In the genomic region with DNA sequence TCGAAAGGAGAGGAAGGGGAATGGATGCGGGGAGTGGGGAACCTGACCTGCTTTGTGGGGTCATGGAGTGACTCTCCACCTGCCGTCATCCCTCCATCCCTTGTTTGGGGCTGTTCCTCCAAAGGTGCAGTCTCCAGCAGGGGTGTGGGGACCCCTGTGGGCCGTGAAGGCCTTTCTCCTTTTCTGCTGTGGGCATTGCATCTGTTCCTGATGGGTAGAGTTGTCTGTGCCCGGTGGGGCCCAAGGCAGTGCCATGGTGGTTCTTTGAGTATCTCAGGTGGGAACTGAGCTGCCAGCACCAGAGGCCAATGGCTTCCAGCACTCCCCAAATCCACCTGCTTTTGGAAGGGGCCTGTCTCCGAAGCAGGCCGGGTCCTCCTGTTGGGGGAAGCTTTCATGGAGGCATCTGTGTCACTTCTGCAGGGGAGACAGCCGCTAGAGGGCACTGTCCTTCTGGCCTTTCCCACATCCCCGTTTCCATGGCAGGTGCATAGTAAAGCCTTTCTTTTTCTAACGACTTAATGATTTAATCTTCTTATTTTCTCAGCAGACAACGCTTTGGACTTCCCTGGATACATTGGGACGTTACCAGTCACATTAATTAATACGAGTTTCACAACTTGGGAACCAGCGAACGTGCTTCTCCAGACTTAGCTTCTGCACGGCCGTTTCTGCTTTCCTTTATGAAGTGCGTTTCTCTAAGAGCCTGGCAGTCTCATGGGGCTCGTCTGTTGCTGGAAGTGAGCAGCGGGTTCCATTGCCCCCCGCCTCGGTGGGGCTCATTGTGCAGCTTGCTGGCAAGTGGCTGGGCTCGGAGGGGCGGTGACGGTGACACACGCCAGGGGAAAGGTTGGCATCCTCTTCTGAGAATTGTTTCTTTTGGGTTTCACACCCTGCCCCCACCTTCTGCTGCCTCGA, we compare ENCODE assay signal across 8 cellular contexts. TPM values are rescaled to one million over a fixed set of nuclear protein-coding genes. Genes with fewer than 3 reads are reported as not detected.
A peak's percentile ranks its signal among the peaks of the same experiment; 100 is the strongest.
DNase-seq lines count a peak whose midpoint lies in the region; ATAC-seq and TF ChIP-seq lines count a peak whose summit lies in the region.

No MANE protein-coding gene starts in this region.

- no peaks in the 10 kb centered on the region for H3K9me2 ChIP-seq in MM.1S (replicated peaks; ENCODE audit: insufficient read depth, low read length)

- TF ChIP-seq CTCF in DND-41 (IDR thresholded peaks at IDR 0.05; ENCODE audit: borderline replicate concordance, extremely low read depth, low read length, poor library complexity, severe bottlenecking) (peak; percentile 92), MM.1S (IDR thresholded peaks at IDR 0.05; ENCODE audit: low read length) (peak; percentile 89), cardiac muscle cell (IDR thresholded peaks at IDR 0.05; ENCODE audit: low read depth, low read length) (peak; percentile 93), upper lobe of right lung (IDR thresholded peaks at IDR 0.05) (peak; percentile 88)

- no peaks in the 10 kb centered on the region for H3K79me2 ChIP-seq in DND-41 (ENCODE audit: insufficient read depth, low read length)
- H3K79me2 ChIP-seq in MM.1S (ENCODE audit: low read length): no peaks in the 10 kb centered on the region

- peaks cover 2% of the 10 kb centered on the region for H3K36me3 Mint-ChIP-seq in activated naive CD8-positive, alpha-beta T cell treated with anti-CD3 and anti-CD28 coated beads, Interleukin-2, amount 10 ng/mL, durations not matched to agents 7 days and 5 days

- DNase-seq in DND-41 (peak; percentile 76), MM.1S (peak; percentile 53), SKM-1 treated with dmso at 0.1 percent for 144 hours (lab: John Stamatoyannopoulos, UW; ENCODE audit: unreplicated experiment) (peak; percentile 33), cardiac muscle cell (ENCODE audit: low read depth in 1 of 2, low spot score in 1 of 2) (peak; percentile 79 to 83), posterior cingulate gyrus (peak; percentile 64 to 95 (median 80)), upper lobe of right lung (peak; percentile 80)
- DNase-seq in activated naive CD8-positive, alpha-beta T cell treated with anti-CD3 and anti-CD28 coated beads, Interleukin-2, amount 10 ng/mL, durations not matched to agents 7 days and 5 days: peak; percentile 69

- no peak overlapping the region for H3K9ac ChIP-seq in DND-41 (ENCODE audit: low read depth, low read length)
- H3K9ac ChIP-seq in MM.1S (ENCODE audit: low read length): no peak overlapping the region

- ATAC-seq in DND-41 (ENCODE audit: insufficient read depth, low read depth) (peak; percentile 87), upper lobe of right lung (peak; percentile 75), HG03175 (IDR thresholded peaks at IDR 0.05; ENCODE audit: unreplicated experiment) (no peak)
- peak; percentile 67 for ATAC-seq in activated naive CD8-positive, alpha-beta T cell treated with anti-CD3 and anti-CD28 coated beads, Interleukin-2, amount 10 ng/mL, durations not matched to agents 7 days and 5 days (ENCODE audit: low read depth)

- H3K4me1 ChIP-seq in DND-41 (ENCODE audit: insufficient read depth, low read length) (no peaks in the 10 kb centered on the region), MM.1S (ENCODE audit: low read length) (no peaks in the 10 kb centered on the region), cardiac muscle cell (ENCODE audit: low read depth) (peaks cover 3% of the 10 kb centered on the region), upper lobe of right lung (peaks cover 8% of the 10 kb centered on the region)

- H3K4me3 ChIP-seq in DND-41 (ENCODE audit: low read depth in 1 of 2, low read length in 2 of 2) (no peak overlapping the region), MM.1S (ENCODE audit: low read length) (no peak overlapping the region), cardiac muscle cell (no peak overlapping the region), upper lobe of right lung (no peak overlapping the region)

- no peaks in the 10 kb centered on the region for H3K36me3 ChIP-seq in DND-41 (ENCODE audit: insufficient read depth, low read length)
- H3K36me3 ChIP-seq in MM.1S (replicated peaks; ENCODE audit: insufficient read depth, low read length): no peaks in the 10 kb centered on the region
- no peaks in the 10 kb centered on the region for H3K36me3 ChIP-seq in cardiac muscle cell
- H3K36me3 ChIP-seq in upper lobe of right lung: no peaks in the 10 kb centered on the region

- H3K4me3 Mint-ChIP-seq in activated naive CD8-positive, alpha-beta T cell treated with anti-CD3 and anti-CD28 coated beads, Interleukin-2, amount 10 ng/mL, durations not matched to agents 7 days and 5 days: no peak overlapping the region

- peak overlapping the region; percentile 32 for H3K4me2 ChIP-seq in DND-41 (ENCODE audit: insufficient read depth, low read length)
- H3K4me2 ChIP-seq in MM.1S (ENCODE audit: low read depth, low read length): no peak overlapping the region

- no peaks in the 10 kb centered on the region for H3K9me3 Mint-ChIP-seq in activated naive CD8-positive, alpha-beta T cell treated with anti-CD3 and anti-CD28 coated beads, Interleukin-2, amount 10 ng/mL, durations not matched to agents 7 days and 5 days

- H3K9me3 ChIP-seq in DND-41 (ENCODE audit: insufficient read depth, low read length, severe bottlenecking) (no peaks in the 10 kb centered on the region), MM.1S (replicated peaks; ENCODE audit: insufficient read depth, low read length) (no peaks in the 10 kb centered on the region), cardiac muscle cell (ENCODE audit: low read depth) (no peaks in the 10 kb centered on the region), upper lobe of right lung (no peaks in the 10 kb centered on the region)

- H4K20me1 ChIP-seq in DND-41 (ENCODE audit: insufficient read depth, low read length) (no peaks in the 10 kb centered on the region), MM.1S (ENCODE audit: insufficient read depth, low read length) (no peaks in the 10 kb centered on the region; the same call in 1 of the 2 replicates)

- no peak overlapping the region for H3K27ac Mint-ChIP-seq in activated naive CD8-positive, alpha-beta T cell treated with anti-CD3 and anti-CD28 coated beads, Interleukin-2, amount 10 ng/mL, durations not matched to agents 7 days and 5 days

- no peaks in the 10 kb centered on the region for H3K4me1 Mint-ChIP-seq in activated naive CD8-positive, alpha-beta T cell treated with anti-CD3 and anti-CD28 coated beads, Interleukin-2, amount 10 ng/mL, durations not matched to agents 7 days and 5 days

- peaks cover 6% of the 10 kb centered on the region for H3K27me3 ChIP-seq in DND-41 (ENCODE audit: insufficient read depth, low read length, poor library complexity)
- no peaks in the 10 kb centered on the region for H3K27me3 ChIP-seq in MM.1S (replicated peaks; ENCODE audit: insufficient read depth, low read length)
- H3K27me3 ChIP-seq in cardiac muscle cell: no peaks in the 10 kb centered on the region
- no peaks in the 10 kb centered on the region for H3K27me3 ChIP-seq in upper lobe of right lung

- intact Hi-C loops in posterior cingulate gyrus (cut with DNase I) (loop anchor here (1.0 to 10.0 kb wide), 3 partner anchors 89 to 545 kb away; no protein-coding TSS in a partner anchor), upper lobe of right lung (cut with DNase I) (loop anchor here (5.0 kb wide), 1 partner anchor 546 kb away; no protein-coding TSS in a partner anchor)

- H3F3A ChIP-seq in MM.1S (ENCODE audit: insufficient read depth, low read length): no peaks in the 10 kb centered on the region

- H2AFZ ChIP-seq in DND-41 (ENCODE audit: low read depth, low read length) (no peak overlapping the region), MM.1S (ENCODE audit: low read length) (no peak overlapping the region)

- no peaks in the 10 kb centered on the region for H3K27me3 Mint-ChIP-seq in activated naive CD8-positive, alpha-beta T cell treated with anti-CD3 and anti-CD28 coated beads, Interleukin-2, amount 10 ng/mL, durations not matched to agents 7 days and 5 days

- H3K27ac ChIP-seq in DND-41 (ENCODE audit: low read length): no peak overlapping the region
- H3K27ac ChIP-seq in MM.1S (ENCODE audit: low read length): no peak overlapping the region
- H3K27ac ChIP-seq in cardiac muscle cell: no peak overlapping the region
- H3K27ac ChIP-seq in upper lobe of right lung: no peak overlapping the region

- POLR2A ChIA-PET in activated naive CD8-positive, alpha-beta T cell treated with anti-CD3 and anti-CD28 coated beads, Interleukin-2, amount 10 ng/mL, durations not matched to agents 7 days and 5 days (lab: Charles Lee): no interaction called here

RNA-seq across cellular contexts. Expression of gene PARVB, which starts 57.1 kb away (rescaled TPM):
- 10 to 100 TPM; 39.6 to 40.7 TPM for total RNA-seq in activated naive CD8-positive, alpha-beta T cell treated with anti-CD3 and anti-CD28 coated beads, Interleukin-2, amount 10 ng/mL, durations not matched to agents 7 days and 5 days
- total RNA-seq in cardiac muscle cell: 21.7 and 46.0 TPM in 2 replicates
- 30.6 and 40.2 TPM in 2 replicates for polyA plus RNA-seq in cardiac muscle cell
- total RNA-seq in upper lobe of right lung: 49.3 TPM
